In the genomic region with DNA sequence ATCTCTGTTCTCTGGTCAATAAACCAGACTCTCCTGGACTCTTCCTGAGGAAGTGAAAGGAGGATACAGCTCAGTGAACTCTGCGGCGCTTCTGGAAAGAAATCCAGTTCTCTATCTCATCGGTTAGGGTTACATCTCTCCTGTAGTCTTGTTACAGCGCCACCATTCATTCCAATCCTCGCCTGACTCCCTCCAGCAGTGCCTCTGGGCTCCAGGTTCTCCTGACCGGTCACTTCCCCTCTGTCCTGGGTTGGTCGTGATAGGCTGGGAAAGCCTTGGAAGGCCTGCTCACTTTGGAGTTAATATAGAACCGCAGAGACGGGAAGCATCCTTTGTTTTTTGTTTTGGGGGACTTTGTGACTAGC, we compare ENCODE assay signal across 1 cellular context.
TF ChIP-seq lines count a peak whose summit lies in the region.

No MANE protein-coding gene starts in this region.

TF ChIP-seq in HepG2, 621 proteins besides CTCF, POLR2A, EP300 and RAD21 (continued from another document):
- TF ChIP-seq, protein P1, sequence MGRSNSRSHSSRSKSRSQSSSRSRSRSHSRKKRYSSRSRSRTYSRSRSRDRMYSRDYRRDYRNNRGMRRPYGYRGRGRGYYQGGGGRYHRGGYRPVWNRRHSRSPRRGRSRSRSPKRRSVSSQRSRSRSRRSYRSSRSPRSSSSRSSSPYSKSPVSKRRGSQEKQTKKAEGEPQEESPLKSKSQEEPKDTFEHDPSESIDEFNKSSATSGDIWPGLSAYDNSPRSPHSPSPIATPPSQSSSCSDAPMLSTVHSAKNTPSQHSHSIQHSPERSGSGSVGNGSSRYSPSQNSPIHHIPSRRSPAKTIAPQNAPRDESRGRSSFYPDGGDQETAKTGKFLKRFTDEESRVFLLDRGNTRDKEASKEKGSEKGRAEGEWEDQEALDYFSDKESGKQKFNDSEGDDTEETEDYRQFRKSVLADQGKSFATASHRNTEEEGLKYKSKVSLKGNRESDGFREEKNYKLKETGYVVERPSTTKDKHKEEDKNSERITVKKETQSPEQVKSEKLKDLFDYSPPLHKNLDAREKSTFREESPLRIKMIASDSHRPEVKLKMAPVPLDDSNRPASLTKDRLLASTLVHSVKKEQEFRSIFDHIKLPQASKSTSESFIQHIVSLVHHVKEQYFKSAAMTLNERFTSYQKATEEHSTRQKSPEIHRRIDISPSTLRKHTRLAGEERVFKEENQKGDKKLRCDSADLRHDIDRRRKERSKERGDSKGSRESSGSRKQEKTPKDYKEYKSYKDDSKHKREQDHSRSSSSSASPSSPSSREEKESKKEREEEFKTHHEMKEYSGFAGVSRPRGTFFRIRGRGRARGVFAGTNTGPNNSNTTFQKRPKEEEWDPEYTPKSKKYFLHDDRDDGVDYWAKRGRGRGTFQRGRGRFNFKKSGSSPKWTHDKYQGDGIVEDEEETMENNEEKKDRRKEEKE (IDR thresholded peaks at IDR 0.05), result no peak
- TF ChIP-seq RBFOX2 (IDR thresholded peaks at IDR 0.05; ENCODE audit: low read depth, low read length) (no peak), ZNF75D (CRISPR knock-in tag; IDR thresholded peaks at IDR 0.05; ENCODE audit: borderline replicate concordance) (no peak), ZNF432 (CRISPR knock-in tag; IDR thresholded peaks at IDR 0.05; ENCODE audit: borderline replicate concordance) (no peak), ZNF460 (CRISPR knock-in tag; IDR thresholded peaks at IDR 0.05; ENCODE audit: borderline replicate concordance) (no peak), POGZ (CRISPR knock-in tag; IDR thresholded peaks at IDR 0.05) (no peak), FOSL1 (CRISPR knock-in tag; IDR thresholded peaks at IDR 0.05; ENCODE audit: borderline replicate concordance) (no peak), ZNF766 (CRISPR knock-in tag; IDR thresholded peaks at IDR 0.05; ENCODE audit: borderline replicate concordance) (no peak), KDM6A (CRISPR knock-in tag; IDR thresholded peaks at IDR 0.05; ENCODE audit: low read depth) (no peak), FIP1L1 (IDR thresholded peaks at IDR 0.05; ENCODE audit: borderline replicate concordance, insufficient read depth, low read depth, low read length) (no peak), KDM3A (CRISPR knock-in tag; IDR thresholded peaks at IDR 0.05; ENCODE audit: low read depth) (no peak)
